ENCODE assay signal across 17 cellular contexts in the genomic region with DNA sequence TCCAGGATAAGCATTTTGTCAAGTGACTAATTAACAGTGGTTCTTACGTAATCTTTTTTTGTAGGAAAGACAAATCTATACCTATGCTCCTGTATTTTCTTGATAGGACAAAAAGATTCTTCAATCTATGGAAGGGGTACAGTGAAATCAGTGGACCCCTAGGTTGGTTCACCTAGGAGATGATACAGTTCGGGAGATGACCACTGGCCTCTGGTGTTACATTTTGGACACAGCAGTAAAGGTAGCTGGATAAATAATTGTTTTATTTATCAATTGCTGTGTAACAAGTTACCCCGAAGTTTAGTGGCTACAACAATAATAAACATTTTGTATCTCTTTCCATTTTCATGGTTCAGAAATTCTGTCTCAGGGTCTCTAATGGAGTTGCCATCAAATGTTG.
DNase-seq lines count a peak whose midpoint lies in the region; ATAC-seq and TF ChIP-seq lines count a peak whose summit lies in the region.
"Had no signal": no experiment of that assay in that cellular context is flagged by ENCODE, and none has a peak within 500 bp of the region (broad histone marks: within the 10 kb centered on the region; RNA-seq: fewer than 3 reads in every experiment).

No MANE protein-coding gene starts in this region.

- intact Hi-C loops in MCF 10A (cut with micrococcal nuclease) (loop anchor here (1.0 kb wide), 1 partner anchor 443 kb away; no protein-coding TSS in a partner anchor), breast epithelium (cut with DNase I; ENCODE audit: low total_unique reads) (no loop called here)

- WGBS in smooth muscle cell (ENCODE audit: low lambda C conversion rate): 66% methylated on average over 3 of the region's 3 CpGs

- no peak overlapping the region for H3K4me3 Mint-ChIP-seq in MCF 10A (ENCODE audit: unreplicated experiment)
- H3K4me3 Mint-ChIP-seq: activated T-helper 1 cell treated with anti-CD3 and anti-CD28 coated beads, Interleukin-12 subunit alpha, Interleukin-12 subunit beta, Interleukin-2, Interleukin-4 antibody, amounts not matched to agents 30 ng/mL and 10 ng/mL and 1 ng/mL, durations not matched to agents 14 hours and 24 hours and 36 hours; central memory CD8-positive, alpha-beta T cell; type B pancreatic cell had no signal

- no peaks in the 10 kb centered on the region for H3K27me3 ChIP-seq in breast epithelium
- H3K27me3 ChIP-seq in smooth muscle cell (ENCODE audit: low read depth): no peaks in the 10 kb centered on the region
- H3K27me3 ChIP-seq in HAP-1 (ENCODE audit: low read depth): no peaks in the 10 kb centered on the region
- H3K27me3 ChIP-seq: neutrophil had no signal

- CTCF ChIA-PET in MCF 10A (lab: Yijun Ruan, JAX): no interaction called here

- H3K36me3 Mint-ChIP-seq in MCF 10A (ENCODE audit: insufficient read depth, unreplicated experiment): no peaks in the 10 kb centered on the region
- H3K36me3 Mint-ChIP-seq: type B pancreatic cell had no signal

- H4K20me1 ChIP-seq in smooth muscle cell (ENCODE audit: low read depth): no peaks in the 10 kb centered on the region

- H3K79me2 ChIP-seq in smooth muscle cell (ENCODE audit: low read depth): no peaks in the 10 kb centered on the region

- TF ChIP-seq POLR2A in breast epithelium (IDR thresholded peaks at IDR 0.05): no peak

- peaks cover 73% of the 10 kb centered on the region for H3K27me3 Mint-ChIP-seq in MCF 10A (ENCODE audit: insufficient read depth, unreplicated experiment)
- H3K27me3 Mint-ChIP-seq: central memory CD8-positive, alpha-beta T cell; type B pancreatic cell had no signal

- in situ Hi-C loops in SK-MEL-5 (cut with HindIII; ENCODE audit: low pct_unique_long_range_greater_than_20kb, low sequenced_read_pairs) (no loop called here), HAP-1 (cut with MboI; ENCODE audit: low sequenced_read_pairs) (no loop called here)

- H3K9ac ChIP-seq in smooth muscle cell (ENCODE audit: low read depth): no peak overlapping the region

- H3K4me3 ChIP-seq in breast epithelium (no peak overlapping the region), fibroblast of pulmonary artery (replicated peaks; ENCODE audit: low read depth, low read length) (no peak overlapping the region), smooth muscle cell (no peak overlapping the region), HAP-1 (no peak overlapping the region)
- H3K4me3 ChIP-seq: GM12878 had no signal

- H3K4me1 Mint-ChIP-seq in MCF 10A (ENCODE audit: insufficient read depth, unreplicated experiment): no peaks in the 10 kb centered on the region
- H3K4me1 Mint-ChIP-seq: central memory CD8-positive, alpha-beta T cell had no signal

- H3K4me1 ChIP-seq in breast epithelium (no peaks in the 10 kb centered on the region), smooth muscle cell (ENCODE audit: low read depth) (no peaks in the 10 kb centered on the region), HAP-1 (no peaks in the 10 kb centered on the region)

- DNase-seq in MCF 10A (ENCODE audit: unreplicated experiment): no peak
- DNase-seq in breast epithelium (ENCODE audit: low spot score in 2 of 2): no peak
- DNase-seq in SK-MEL-5 (ENCODE audit: low read depth, low spot score): peak; percentile 49
- DNase-seq in fibroblast of pulmonary artery (ENCODE audit: low read depth): peak; percentile 26
- DNase-seq in smooth muscle cell (lab: John Stamatoyannopoulos, UW; ENCODE audit: unreplicated experiment): no peak
- DNase-seq in HAP-1 (ENCODE audit: low spot score in 2 of 2): no peak
- no peak for DNase-seq in NOMO-1 (lab: John Stamatoyannopoulos, UW; ENCODE audit: unreplicated experiment in 2 of 2)
- DNase-seq: activated CD4-positive, alpha-beta T cell treated with anti-CD3 and anti-CD28 coated beads for 1 hour; DMS79; kidney glomerular epithelial cell; NCI-H187 had no signal

- H3K27ac ChIP-seq in breast epithelium (no peak overlapping the region), smooth muscle cell (ENCODE audit: low read depth) (no peak overlapping the region)
- H3K27ac ChIP-seq: neutrophil had no signal

- H2AFZ ChIP-seq in smooth muscle cell (ENCODE audit: low read depth): no peak overlapping the region

- no peaks in the 10 kb centered on the region for H3F3A ChIP-seq in smooth muscle cell (ENCODE audit: low read depth)

- no TSS peak for BruUV-seq in MCF 10A (replicated peaks; lab: Mats Ljungman, UMichigan)

- H3K9me3 Mint-ChIP-seq in MCF 10A (ENCODE audit: unreplicated experiment): no peaks in the 10 kb centered on the region
- H3K9me3 Mint-ChIP-seq: activated T-helper 1 cell treated with anti-CD3 and anti-CD28 coated beads, Interleukin-12 subunit alpha, Interleukin-12 subunit beta, Interleukin-2, Interleukin-4 antibody, amounts not matched to agents 30 ng/mL and 10 ng/mL and 1 ng/mL, durations not matched to agents 14 hours and 24 hours and 36 hours; type B pancreatic cell had no signal

- H3K36me3 ChIP-seq in breast epithelium (no peaks in the 10 kb centered on the region), smooth muscle cell (ENCODE audit: low read depth) (no peaks in the 10 kb centered on the region), HAP-1 (replicated peaks) (no peaks in the 10 kb centered on the region)
- H3K36me3 ChIP-seq: neutrophil had no signal

- peak; percentile 5 for TF ChIP-seq CTCF in MCF 10A (IDR thresholded peaks at IDR 0.05; ENCODE audit: unreplicated experiment)
- no peak for TF ChIP-seq CTCF in breast epithelium (IDR thresholded peaks at IDR 0.05)
- TF ChIP-seq CTCF in fibroblast of pulmonary artery (IDR thresholded peaks at IDR 0.05; ENCODE audit: low read length, missing control alignments): peak; percentile 46
- peak; percentile 7 for TF ChIP-seq CTCF in smooth muscle cell (IDR thresholded peaks at IDR 0.05; ENCODE audit: borderline replicate concordance, insufficient read depth, poor library complexity, severe bottlenecking)

- no peak overlapping the region for H3K27ac Mint-ChIP-seq in MCF 10A (ENCODE audit: low read depth, unreplicated experiment)
- H3K27ac Mint-ChIP-seq: activated T-helper 1 cell treated with anti-CD3 and anti-CD28 coated beads, Interleukin-12 subunit alpha, Interleukin-12 subunit beta, Interleukin-2, Interleukin-4 antibody, amounts not matched to agents 30 ng/mL and 10 ng/mL and 1 ng/mL, durations not matched to agents 14 hours and 24 hours and 36 hours; type B pancreatic cell had no signal

- POLR2A ChIA-PET in MCF 10A (lab: Yijun Ruan, JAX): no interaction called here

- no peak for ATAC-seq in GM21529 (IDR thresholded peaks at IDR 0.05; ENCODE audit: unreplicated experiment)
- ATAC-seq: GM12878 had no signal

- no peak overlapping the region for H3K4me2 ChIP-seq in smooth muscle cell

- H3K9me3 ChIP-seq in breast epithelium: no peaks in the 10 kb centered on the region
- no peaks in the 10 kb centered on the region for H3K9me3 ChIP-seq in smooth muscle cell (replicated peaks; ENCODE audit: low read depth)
- no peaks in the 10 kb centered on the region for H3K9me3 ChIP-seq in HAP-1
- H3K9me3 ChIP-seq: neutrophil had no signal

Comparison
In these comparisons a context has a peak if more than half of its experiments do, and no peak if none do; other contexts are left out.
1. CTCF ChIP-seq: peak in MCF 10A (single experiment), fibroblast of pulmonary artery (single experiment) and smooth muscle cell (single experiment); none in breast epithelium (0 of 3).
2. DNase-seq: peak in SK-MEL-5 (single experiment) and fibroblast of pulmonary artery (single experiment); none in MCF 10A (single experiment), breast epithelium (0 of 2), smooth muscle cell (single experiment), HAP-1 (0 of 2) and NOMO-1 (0 of 2).